In the genomic region with DNA sequence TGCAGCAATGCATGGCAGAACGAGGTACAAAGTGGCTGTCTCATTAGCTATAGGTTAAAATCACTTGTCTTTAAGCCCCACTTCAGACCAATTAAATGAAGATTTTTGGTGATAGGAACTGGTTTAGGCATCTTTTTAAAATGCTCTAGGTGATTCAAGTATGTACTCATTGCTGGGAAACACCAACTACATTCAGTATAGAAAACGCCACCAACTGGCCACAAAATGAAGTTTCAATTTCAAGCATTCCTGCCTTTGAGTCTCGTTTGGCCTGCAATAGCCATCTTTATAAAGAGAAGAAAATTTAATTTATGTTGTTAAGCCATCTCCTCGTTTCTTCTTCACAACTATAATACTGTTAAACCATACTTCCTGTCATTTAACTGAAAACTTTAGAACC, we compare ENCODE assay signal across 11 cellular contexts.
DNase-seq lines count a peak whose midpoint lies in the region; ATAC-seq and TF ChIP-seq lines count a peak whose summit lies in the region.
"Had no signal": no experiment of that assay in that cellular context is flagged by ENCODE, and none has a peak within 500 bp of the region (broad histone marks: within the 10 kb centered on the region; RNA-seq: fewer than 3 reads in every experiment).

No MANE protein-coding gene starts in this region.

- no peak overlapping the region for H3K4me3 Mint-ChIP-seq in GM23338
- no peak overlapping the region for H3K4me3 Mint-ChIP-seq in glutamatergic neuron (ENCODE audit: unreplicated experiment)
- H3K4me3 Mint-ChIP-seq: CD14-positive monocyte; stimulated activated naive B cell treated with anti-CD40 and anti-IgM and Interleukin-4, amounts not matched to agents 10 μg/mL and 1 μg/mL and 100 μg/mL, for 72 hours had no signal

- H3K9me3 ChIP-seq in PC-3 (ENCODE audit: low read length) (no peaks in the 10 kb centered on the region), colonic mucosa (no peaks in the 10 kb centered on the region)

- H3K27ac ChIP-seq in GM23338 (ENCODE audit: low read depth): no peak overlapping the region
- H3K27ac ChIP-seq in PC-3 (ENCODE audit: low read length): no peak overlapping the region
- H3K27ac ChIP-seq in colonic mucosa: no peak overlapping the region

- CTCF ChIA-PET in PC-3 (lab: Charles Lee): no interaction called here

- H3K27ac Mint-ChIP-seq in GM23338: no peak overlapping the region
- no peak overlapping the region for H3K27ac Mint-ChIP-seq in glutamatergic neuron (ENCODE audit: unreplicated experiment)
- H3K27ac Mint-ChIP-seq: CD14-positive monocyte; stimulated activated naive B cell treated with anti-CD40 and anti-IgM and Interleukin-4, amounts not matched to agents 10 μg/mL and 1 μg/mL and 100 μg/mL, for 72 hours had no signal

- H3K4me2 ChIP-seq in GM23338: no peak overlapping the region
- H3K4me2 ChIP-seq in PC-3 (ENCODE audit: low read length): no peak overlapping the region

- H3K9me3 Mint-ChIP-seq in GM23338: no peaks in the 10 kb centered on the region
- no peaks in the 10 kb centered on the region for H3K9me3 Mint-ChIP-seq in glutamatergic neuron (ENCODE audit: unreplicated experiment)

- H3K27me3 Mint-ChIP-seq in GM23338 (ENCODE audit: insufficient read depth, low read depth, poor library complexity) (peaks cover 2% of the 10 kb centered on the region), glutamatergic neuron (ENCODE audit: unreplicated experiment) (no peaks in the 10 kb centered on the region)
- H3K27me3 Mint-ChIP-seq: stimulated activated naive B cell treated with anti-CD40 and anti-IgM and Interleukin-4, amounts not matched to agents 10 μg/mL and 1 μg/mL and 100 μg/mL, for 72 hours had no signal

- H3K9ac ChIP-seq in PC-3 (ENCODE audit: low read length) (no peak overlapping the region), colonic mucosa (ENCODE audit: low read depth in 2 of 2, low read length in 2 of 2) (no peak overlapping the region)

- H3K4me3 ChIP-seq in GM23338: no peak overlapping the region
- H3K4me3 ChIP-seq in PC-3 (ENCODE audit: low read length): no peak overlapping the region
- H3K4me3 ChIP-seq in colonic mucosa: no peak overlapping the region

- no peaks in the 10 kb centered on the region for H3K9me2 ChIP-seq in GM23338 (ENCODE audit: insufficient read depth)
- H3K9me2 ChIP-seq in PC-3 (replicated peaks; ENCODE audit: low read length): no peaks in the 10 kb centered on the region

- ATAC-seq in GM23338: peak; percentile 54
- ATAC-seq in PC-3: peak; percentile 76
- ATAC-seq: stimulated activated naive B cell treated with anti-CD40 and anti-IgM and Interleukin-4, amounts not matched to agents 10 μg/mL and 1 μg/mL and 100 μg/mL, for 72 hours had no signal

- H3K79me2 ChIP-seq in GM23338 (replicated peaks; ENCODE audit: insufficient read depth) (no peaks in the 10 kb centered on the region), PC-3 (ENCODE audit: low read length) (no peaks in the 10 kb centered on the region)

- H3K4me1 Mint-ChIP-seq in GM23338 (peaks cover 21% of the 10 kb centered on the region), glutamatergic neuron (ENCODE audit: low read depth, unreplicated experiment) (no peaks in the 10 kb centered on the region)
- H3K4me1 Mint-ChIP-seq: CD14-positive monocyte; stimulated activated naive B cell treated with anti-CD40 and anti-IgM and Interleukin-4, amounts not matched to agents 10 μg/mL and 1 μg/mL and 100 μg/mL, for 72 hours had no signal

- BruUV-seq in PC-3 (replicated peaks; lab: Mats Ljungman, UMichigan): no TSS peak

- no peaks in the 10 kb centered on the region for H4K20me1 ChIP-seq in GM23338 (replicated peaks; ENCODE audit: insufficient read depth)
- no peaks in the 10 kb centered on the region for H4K20me1 ChIP-seq in PC-3 (ENCODE audit: low read length)

- H3K4me1 ChIP-seq in GM23338 (ENCODE audit: insufficient read depth) (peaks cover 17% of the 10 kb centered on the region), PC-3 (ENCODE audit: insufficient read depth, low read length) (no peaks in the 10 kb centered on the region), colonic mucosa (no peaks in the 10 kb centered on the region)

- H3K27me3 ChIP-seq in GM23338 (ENCODE audit: insufficient read depth) (no peaks in the 10 kb centered on the region), PC-3 (ENCODE audit: low read length) (no peaks in the 10 kb centered on the region), colonic mucosa (no peaks in the 10 kb centered on the region)

- H3F3A ChIP-seq in GM23338 (replicated peaks; ENCODE audit: low read depth) (no peaks in the 10 kb centered on the region), PC-3 (ENCODE audit: low read length, unreplicated experiment) (no peaks in the 10 kb centered on the region)

- POLR2A ChIA-PET in PC-3 (lab: Charles Lee; ENCODE audit: unreplicated experiment): no interaction called here

- DNase-seq in AML-193 (lab: John Stamatoyannopoulos, UW): peak; percentile 1 to 14
- DNase-seq in GM23338 (ENCODE audit: low spot score): peak; percentile 66
- peak; percentile 66 for DNase-seq in PC-3
- no peak for DNase-seq in glutamatergic neuron
- no peak for DNase-seq in colonic mucosa
- DNase-seq in cerebellum (ENCODE audit: low spot score): no peak
- DNase-seq in activated T-cell treated with anti-CD3 and anti-CD28 coated beads, Interleukin-2, amount 50 U/mL, for 48 hours: no peak
- no peak for DNase-seq in NCI-H510A treated with DMSO at 0.1 percent for 48 hours (lab: John Stamatoyannopoulos, UW)
- DNase-seq: NCI-H345; stimulated activated naive B cell treated with anti-CD40 and anti-IgM and Interleukin-4, amounts not matched to agents 10 μg/mL and 1 μg/mL and 100 μg/mL, for 72 hours had no signal

- no peaks in the 10 kb centered on the region for H3K36me3 ChIP-seq in GM23338 (ENCODE audit: insufficient read depth)
- no peaks in the 10 kb centered on the region for H3K36me3 ChIP-seq in PC-3 (ENCODE audit: low read depth, low read length)
- no peaks in the 10 kb centered on the region for H3K36me3 ChIP-seq in colonic mucosa

- H3K36me3 Mint-ChIP-seq in GM23338 (ENCODE audit: low read depth) (peaks cover 2% of the 10 kb centered on the region; the same call in 1 of the 3 replicates), glutamatergic neuron (ENCODE audit: unreplicated experiment) (no peaks in the 10 kb centered on the region)
- H3K36me3 Mint-ChIP-seq: CD14-positive monocyte; stimulated activated naive B cell treated with anti-CD40 and anti-IgM and Interleukin-4, amounts not matched to agents 10 μg/mL and 1 μg/mL and 100 μg/mL, for 72 hours had no signal

- intact Hi-C loops in PC-3 (cut with micrococcal nuclease): loop anchor here (1.0 to 5.0 kb wide), 4 partner anchors 171 to 406 kb away; no protein-coding TSS in a partner anchor
- intact Hi-C loops in colonic mucosa (cut with DNase I): no loop called here

- H2AFZ ChIP-seq in GM23338 (no peak overlapping the region), PC-3 (ENCODE audit: low read length) (no peak overlapping the region)

- TF ChIP-seq CTCF in GM23338 (conservative IDR thresholded peaks at IDR 0.05; ENCODE audit: low read depth in 2 of 2) (peak; percentile 61 to 66), PC-3 (conservative IDR thresholded peaks at IDR 0.05; ENCODE audit: low read depth, low read length) (peak; percentile 78), glutamatergic neuron (IDR thresholded peaks at IDR 0.05; ENCODE audit: partially characterized antibody, unreplicated experiment) (peak; percentile 49), colonic mucosa (IDR thresholded peaks at IDR 0.05) (no peak)

TF ChIP-seq in GM23338, 12 proteins besides CTCF, POLR2A, EP300 and RAD21:
- TF ChIP-seq CREB1 (CRISPR knock-in tag; IDR thresholded peaks at IDR 0.05; ENCODE audit: low read depth) (no peak), POLR2AphosphoS5 (IDR thresholded peaks at IDR 0.05; ENCODE audit: low read depth) (no peak), ZNF331 (CRISPR knock-in tag; IDR thresholded peaks at IDR 0.05; ENCODE audit: low read depth) (no peak), NANOG (IDR thresholded peaks at IDR 0.05; ENCODE audit: borderline replicate concordance) (no peak), JUNB (IDR thresholded peaks at IDR 0.05; ENCODE audit: unreplicated experiment) (no peak), STAT1 (IDR thresholded peaks at IDR 0.05; ENCODE audit: unreplicated experiment) (no peak), EZH2phosphoT487 (IDR thresholded peaks at IDR 0.05; ENCODE audit: unreplicated experiment) (no peak), ZNF114 (CRISPR knock-in tag; IDR thresholded peaks at IDR 0.05) (no peak)
- TF ChIP-seq, protein P1, sequence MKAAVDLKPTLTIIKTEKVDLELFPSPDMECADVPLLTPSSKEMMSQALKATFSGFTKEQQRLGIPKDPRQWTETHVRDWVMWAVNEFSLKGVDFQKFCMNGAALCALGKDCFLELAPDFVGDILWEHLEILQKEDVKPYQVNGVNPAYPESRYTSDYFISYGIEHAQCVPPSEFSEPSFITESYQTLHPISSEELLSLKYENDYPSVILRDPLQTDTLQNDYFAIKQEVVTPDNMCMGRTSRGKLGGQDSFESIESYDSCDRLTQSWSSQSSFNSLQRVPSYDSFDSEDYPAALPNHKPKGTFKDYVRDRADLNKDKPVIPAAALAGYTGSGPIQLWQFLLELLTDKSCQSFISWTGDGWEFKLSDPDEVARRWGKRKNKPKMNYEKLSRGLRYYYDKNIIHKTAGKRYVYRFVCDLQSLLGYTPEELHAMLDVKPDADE (IDR thresholded peaks at IDR 0.05): no peak

Comparison
In these comparisons a context has a peak if more than half of its experiments do, and no peak if none do; other contexts are left out.
1. DNase-seq: peak in AML-193 (2 of 2), GM23338 (single experiment) and PC-3 (single experiment); none in glutamatergic neuron (single experiment), colonic mucosa (single experiment), cerebellum (single experiment), activated T-cell treated with anti-CD3 and anti-CD28 coated beads, Interleukin-2, amount 50 U/mL, for 48 hours (0 of 2) and NCI-H510A treated with DMSO at 0.1 percent for 48 hours (single experiment).